In genomic region chr9:91571036-91571435, GRCh38 we compare ENCODE assay signal across 26 cellular contexts.
"Had no signal": no experiment of that assay in that cellular context is flagged by ENCODE, and none has a peak within 500 bp of the region (broad histone marks: within the 10 kb centered on the region; RNA-seq: fewer than 3 reads in every experiment).

No MANE protein-coding gene starts in this region.

- H3K4me1 Mint-ChIP-seq: stimulated activated naive B cell treated with anti-CD40 and anti-IgM and Interleukin-4, amounts not matched to agents 10 μg/mL and 1 μg/mL and 100 μg/mL, for 72 hours had no signal

- H3K27ac Mint-ChIP-seq: activated naive CD4-positive, alpha-beta T cell treated with anti-CD3 and anti-CD28 coated beads, Interleukin-2, amount 50 U/mL, for 72 hours; activated T-cell treated with anti-CD3 and anti-CD28 coated beads, Interleukin-2, amount 50 U/mL, for 72 hours; effector memory CD8-positive, alpha-beta T cell; nephron; stimulated activated naive B cell treated with anti-CD40 and anti-IgM and Interleukin-4, amounts not matched to agents 10 μg/mL and 1 μg/mL and 100 μg/mL, for 72 hours had no signal

- H3K36me3 ChIP-seq: brain microvascular endothelial cell, esophagus squamous epithelium, gastroesophageal sphincter, lower lobe of right lung, right lobe of liver, suprapubic skin, tibial nerve had no signal

- H3K36me3 Mint-ChIP-seq: activated naive CD4-positive, alpha-beta T cell treated with anti-CD3 and anti-CD28 coated beads, Interleukin-2, amount 50 U/mL, for 72 hours had no signal

- H3K9me3 ChIP-seq: gastroesophageal sphincter, lower lobe of right lung, right lobe of liver, suprapubic skin had no signal

- H3K9me3 Mint-ChIP-seq: activated naive CD4-positive, alpha-beta T cell treated with anti-CD3 and anti-CD28 coated beads, Interleukin-2, amount 50 U/mL, for 72 hours; activated T-cell treated with anti-CD3 and anti-CD28 coated beads, Interleukin-2, amount 50 U/mL, for 72 hours; effector memory CD8-positive, alpha-beta T cell had no signal

- H3K4me3 ChIP-seq: esophagus squamous epithelium, gastroesophageal sphincter, lower lobe of right lung, right lobe of liver, suprapubic skin, tibial nerve had no signal

- ATAC-seq: activated naive CD4-positive, alpha-beta T cell treated with anti-CD3 and anti-CD28 coated beads, Interleukin-2, amount 50 U/mL, for 72 hours; activated T-cell treated with anti-CD3 and anti-CD28 coated beads, Interleukin-2, amount 50 U/mL, for 72 hours; effector memory CD8-positive, alpha-beta T cell; gastroesophageal sphincter; lower lobe of right lung; right lobe of liver; stimulated activated naive B cell treated with anti-CD40 and anti-IgM and Interleukin-4, amounts not matched to agents 10 μg/mL and 1 μg/mL and 100 μg/mL, for 72 hours had no signal

- DNase-seq: activated CD4-positive, alpha-beta T cell treated with anti-CD3 and anti-CD28 coated beads for 4 hours; activated CD4-positive, alpha-beta T cell treated with anti-CD3 and anti-CD28 coated beads, Interleukin-2, amount 50 U/mL, for 4 hours; activated CD4-positive, CD25-positive, alpha-beta regulatory T cell; activated naive CD4-positive, alpha-beta T cell; activated T-cell treated with anti-CD3 and anti-CD28 coated beads for 4 hours; activated T-cell treated with anti-CD3 and anti-CD28 coated beads, Interleukin-2, amount 50 U/mL, for 72 hours; aorta; brain microvascular endothelial cell; caudate nucleus; cortex of kidney; effector memory CD8-positive, alpha-beta T cell; esophagus squamous epithelium; head of caudate nucleus; hippocampal formation; kidney; lower lobe of right lung; posterior cingulate gyrus; right lobe of liver; stimulated activated CD4-positive, alpha-beta T cell treated with anti-CD3 and anti-CD28 coated beads, Interleukin-15, amount 100 ng/mL, for 24 hours; stimulated activated CD4-positive, alpha-beta T cell treated with anti-CD3 and anti-CD28 coated beads, Interleukin-2, amount 100 ng/mL, for 24 hours; stimulated activated naive B cell treated with anti-CD40 and anti-IgM and Interleukin-4, amounts not matched to agents 10 μg/mL and 1 μg/mL and 100 μg/mL, for 72 hours had no signal

- H3K4me1 ChIP-seq: lower lobe of right lung, suprapubic skin, tibial nerve had no signal

- H3K27me3 ChIP-seq: brain microvascular endothelial cell, gastroesophageal sphincter, right lobe of liver, tibial nerve had no signal

- H3K27ac ChIP-seq: brain microvascular endothelial cell, esophagus squamous epithelium, lower lobe of right lung, right lobe of liver, suprapubic skin, tibial nerve had no signal

- H3K4me3 Mint-ChIP-seq: activated T-cell treated with anti-CD3 and anti-CD28 coated beads, Interleukin-2, amount 50 U/mL, for 72 hours; effector memory CD8-positive, alpha-beta T cell; nephron; stimulated activated naive B cell treated with anti-CD40 and anti-IgM and Interleukin-4, amounts not matched to agents 10 μg/mL and 1 μg/mL and 100 μg/mL, for 72 hours had no signal
